ENCODE assay signal across 8 cellular contexts in genomic region chr2:54115284-54116137, GRCh38. TPM values are rescaled to one million over a fixed set of nuclear protein-coding genes. Genes with fewer than 3 reads are reported as not detected.
DNase-seq lines count a peak whose midpoint lies in the region; ATAC-seq lines count a peak whose summit lies in the region.

Gene ACYP2, plus strand, starts transcription at chr2:54115615.

- H3K4me2 ChIP-seq in BLaER1 treated with 17β-estradiol and CSF1 and Interleukin-3, amounts not matched to agents 10 nM and 100 nM = peak within 1 kb of the TSS; percentile 55 to 82 (median 72)

- CTCF ChIA-PET in activated CD4-positive, alpha-beta T cell treated with anti-CD3 and anti-CD28 coated beads for 36 hours (lab: Charles Lee) = interaction anchor here (0.7 to 2.5 kb wide), 5 partner anchors 9 to 592 kb away, joined by 3 to 9 read pairs (median 5); no protein-coding TSS in a partner anchor

- peak within 1 kb of the TSS; percentile 85 for H3K4me3 Mint-ChIP-seq in activated CD4-positive, alpha-beta T cell treated with anti-CD3 and anti-CD28 coated beads for 36 hours

- H3K9me3 ChIP-seq in BLaER1 treated with 17β-estradiol and CSF1 and Interleukin-3, amounts not matched to agents 10 nM and 100 nM (replicated peaks in 1 of 11) = peaks cover 30 to 43% (median 40%) of the 10 kb centered on the region in 11 experiments

- peaks cover 5% of the 10 kb centered on the region for H3K9me3 Mint-ChIP-seq in activated CD4-positive, alpha-beta T cell treated with anti-CD3 and anti-CD28 coated beads for 36 hours (ENCODE audit: low read depth)

- peaks cover 2 to 37% (median 10%) of the 10 kb centered on the region in 11 experiments; a peak in 18 of 22 replicates for H3K36me3 ChIP-seq in BLaER1 treated with 17β-estradiol and CSF1 and Interleukin-3, amounts not matched to agents 10 nM and 100 nM

- H3K27ac Mint-ChIP-seq in activated CD4-positive, alpha-beta T cell treated with anti-CD3 and anti-CD28 coated beads for 36 hours = peak within 1 kb of the TSS; percentile 96

- peak; percentile 93 for ATAC-seq in GM19324 (IDR thresholded peaks at IDR 0.05; ENCODE audit: low FRiP score, unreplicated experiment)
- peak; percentile 87 for ATAC-seq in HG03460 (IDR thresholded peaks at IDR 0.05; ENCODE audit: unreplicated experiment)
- ATAC-seq in activated CD4-positive, alpha-beta T cell treated with anti-CD3 and anti-CD28 coated beads for 36 hours = peak; percentile 90

- H3K27me3 Mint-ChIP-seq in activated CD4-positive, alpha-beta T cell treated with anti-CD3 and anti-CD28 coated beads for 36 hours = peaks cover 2% of the 10 kb centered on the region

- peak within 1 kb of the TSS; percentile 97 to 100 (median 99) for H3K27ac ChIP-seq in BLaER1 treated with 17β-estradiol and CSF1 and Interleukin-3, amounts not matched to agents 10 nM and 100 nM
- H3K27ac ChIP-seq in cingulate gyrus (ENCODE audit: low read depth, low read length) = peak within 1 kb of the TSS; percentile 99
- peak within 1 kb of the TSS; percentile 99 for H3K27ac ChIP-seq in layer of hippocampus (ENCODE audit: low read depth, low read length)

- no peaks in the 10 kb centered on the region for H3K27me3 ChIP-seq in BLaER1 treated with 17β-estradiol and CSF1 and Interleukin-3, amounts not matched to agents 10 nM and 100 nM
- no peaks in the 10 kb centered on the region for H3K27me3 ChIP-seq in layer of hippocampus (ENCODE audit: control insufficient read depth, insufficient read depth, low read length)

- H3K4me1 Mint-ChIP-seq in activated CD4-positive, alpha-beta T cell treated with anti-CD3 and anti-CD28 coated beads for 36 hours = peaks cover 12% of the 10 kb centered on the region

- H3K4me1 ChIP-seq in BLaER1 treated with 17β-estradiol and CSF1 and Interleukin-3, amounts not matched to agents 10 nM and 100 nM = peaks cover 7 to 11% (median 9%) of the 10 kb centered on the region in 10 experiments; a peak in 15 of 20 replicates

- peak; percentile 69 for DNase-seq in NCI-H524 treated with DMSO at 0.1 percent for 48 hours (lab: John Stamatoyannopoulos, UW)
- peak; percentile 95 for DNase-seq in activated CD4-positive, alpha-beta T cell treated with anti-CD3 and anti-CD28 coated beads for 36 hours
- peak; percentile 81 to 94 (median 88) for DNase-seq in stimulated activated CD4-positive, alpha-beta T cell treated with anti-CD3 and anti-CD28 coated beads, Interleukin-1b, Interleukin-23, amount 100 ng/mL, for 24 hours (ENCODE audit: low read depth in 4 of 4, low spot score in 1 of 4)

- H3K9ac ChIP-seq in BLaER1 treated with 17β-estradiol and CSF1 and Interleukin-3, amounts not matched to agents 10 nM and 100 nM = peak within 1 kb of the TSS; percentile 95 to 99 (median 97)

- peaks cover 31% of the 10 kb centered on the region for H3K36me3 Mint-ChIP-seq in activated CD4-positive, alpha-beta T cell treated with anti-CD3 and anti-CD28 coated beads for 36 hours (ENCODE audit: low read depth)

- no peaks in the 10 kb centered on the region for H4K20me1 ChIP-seq in BLaER1 treated with 17β-estradiol and CSF1 and Interleukin-3, amounts not matched to agents 10 nM and 100 nM

- H3K4me3 ChIP-seq in BLaER1 treated with 17β-estradiol and CSF1 and Interleukin-3, amounts not matched to agents 10 nM and 100 nM = peak within 1 kb of the TSS; percentile 66 to 79 (median 71)

- POLR2A ChIA-PET in activated CD4-positive, alpha-beta T cell treated with anti-CD3 and anti-CD28 coated beads for 36 hours (lab: Charles Lee) = interaction anchor here (0.5 to 1.1 kb wide), 5 partner anchors 34 to 1060 kb away, joined by 3 to 6 read pairs (median 3); no protein-coding TSS in a partner anchor

- intact Hi-C loops in activated CD4-positive, alpha-beta T cell treated with anti-CD3 and anti-CD28 coated beads for 36 hours (cut with DNase I, micrococcal nuclease) = loop anchor here (1.0 to 10.0 kb wide), 14 partner anchors 120 to 1579 kb away; partner anchors contain the start of genes CHAC2 (in 1 of the 2), CLHC1 (in 1 of the 2), EML6 (in 1 of the 2) and PNPT1 (in 1 of the 2)

RNA-seq across cellular contexts. Expression of gene ACYP2, which starts in this region (rescaled TPM):
- 1 to 10 TPM; 6.0 to 6.9 TPM for total RNA-seq in activated CD4-positive, alpha-beta T cell treated with anti-CD3 and anti-CD28 coated beads for 36 hours

Comparison
In these comparisons a context has a peak if more than half of its experiments do, and no peak if none do; other contexts are left out.
1. Peak in every context shown above with its lines: DNase-seq, ATAC-seq, H3K4me3 ChIP-seq and H3K27ac ChIP-seq.